In the genomic region with DNA sequence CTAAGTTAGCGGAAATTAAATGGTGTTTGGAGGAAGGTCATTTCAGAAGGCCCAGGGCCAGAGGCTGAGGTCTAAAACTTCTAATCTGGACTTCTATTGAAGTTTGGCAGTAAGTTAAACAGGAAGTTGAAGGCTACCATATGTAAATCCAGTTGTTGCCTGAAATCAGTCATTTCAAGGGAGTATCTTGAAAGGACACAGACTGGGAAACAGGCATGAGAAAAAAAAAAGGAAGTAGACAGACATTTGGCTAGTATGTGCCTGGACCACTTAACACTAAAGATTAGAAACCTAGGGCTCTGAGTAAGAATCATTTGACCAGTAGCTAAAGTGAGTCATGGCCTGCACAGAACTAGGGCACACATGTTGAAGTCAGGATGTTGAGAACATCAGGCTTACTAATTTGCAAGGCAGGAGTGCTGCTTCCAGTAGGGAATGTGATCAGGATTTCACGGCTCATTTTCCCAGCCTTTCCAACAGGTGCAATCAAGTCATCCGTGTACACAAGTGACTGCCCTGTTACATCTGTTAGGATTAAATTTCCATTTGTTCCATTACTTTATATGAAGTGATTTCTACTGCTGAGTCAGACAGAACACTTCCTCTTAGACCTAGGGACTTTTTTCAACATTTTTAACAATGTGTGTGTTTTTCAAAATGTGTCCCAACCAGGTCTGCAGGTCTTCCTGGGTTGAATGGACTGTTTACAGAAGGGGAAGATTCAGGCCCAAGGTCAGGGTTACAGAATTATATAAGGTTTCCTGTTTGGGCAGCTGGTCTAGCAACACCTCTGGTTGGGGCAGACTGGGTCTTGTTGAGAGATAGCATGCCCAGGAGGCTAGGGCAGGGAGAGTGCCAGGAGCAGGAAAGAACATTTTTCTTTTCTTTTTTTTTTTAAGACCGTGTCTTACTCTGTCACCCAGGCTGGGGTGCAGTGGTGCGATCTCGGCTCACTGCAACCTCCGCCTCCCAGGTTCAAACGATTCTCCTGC, we compare ENCODE assay signal across 1 cellular context.
TF ChIP-seq lines count a peak whose summit lies in the region.

No MANE protein-coding gene starts in this region.

TF ChIP-seq in HepG2, 621 proteins besides CTCF, POLR2A, EP300 and RAD21 (continued from another document and continues in another):
- TF ChIP-seq, protein P1, sequence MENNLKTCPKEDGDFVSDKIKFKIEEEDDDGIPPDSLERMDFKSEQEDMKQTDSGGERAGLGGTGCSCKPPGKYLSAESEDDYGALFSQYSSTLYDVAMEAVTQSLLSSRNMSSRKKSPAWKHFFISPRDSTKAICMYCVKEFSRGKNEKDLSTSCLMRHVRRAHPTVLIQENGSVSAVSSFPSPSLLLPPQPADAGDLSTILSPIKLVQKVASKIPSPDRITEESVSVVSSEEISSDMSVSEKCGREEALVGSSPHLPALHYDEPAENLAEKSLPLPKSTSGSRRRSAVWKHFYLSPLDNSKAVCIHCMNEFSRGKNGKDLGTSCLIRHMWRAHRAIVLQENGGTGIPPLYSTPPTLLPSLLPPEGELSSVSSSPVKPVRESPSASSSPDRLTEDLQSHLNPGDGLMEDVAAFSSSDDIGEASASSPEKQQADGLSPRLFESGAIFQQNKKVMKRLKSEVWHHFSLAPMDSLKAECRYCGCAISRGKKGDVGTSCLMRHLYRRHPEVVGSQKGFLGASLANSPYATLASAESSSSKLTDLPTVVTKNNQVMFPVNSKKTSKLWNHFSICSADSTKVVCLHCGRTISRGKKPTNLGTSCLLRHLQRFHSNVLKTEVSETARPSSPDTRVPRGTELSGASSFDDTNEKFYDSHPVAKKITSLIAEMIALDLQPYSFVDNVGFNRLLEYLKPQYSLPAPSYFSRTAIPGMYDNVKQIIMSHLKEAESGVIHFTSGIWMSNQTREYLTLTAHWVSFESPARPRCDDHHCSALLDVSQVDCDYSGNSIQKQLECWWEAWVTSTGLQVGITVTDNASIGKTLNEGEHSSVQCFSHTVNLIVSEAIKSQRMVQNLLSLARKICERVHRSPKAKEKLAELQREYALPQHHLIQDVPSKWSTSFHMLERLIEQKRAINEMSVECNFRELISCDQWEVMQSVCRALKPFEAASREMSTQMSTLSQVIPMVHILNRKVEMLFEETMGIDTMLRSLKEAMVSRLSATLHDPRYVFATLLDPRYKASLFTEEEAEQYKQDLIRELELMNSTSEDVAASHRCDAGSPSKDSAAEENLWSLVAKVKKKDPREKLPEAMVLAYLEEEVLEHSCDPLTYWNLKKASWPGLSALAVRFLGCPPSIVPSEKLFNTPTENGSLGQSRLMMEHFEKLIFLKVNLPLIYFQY (CRISPR knock-in tag; IDR thresholded peaks at IDR 0.05; ENCODE audit: borderline replicate concordance): peak; percentile 79; the same call in 1 of the 2 replicates
- TF ChIP-seq IKZF1 (IDR thresholded peaks at IDR 0.05) (no peak), ZNF33A (CRISPR knock-in tag; IDR thresholded peaks at IDR 0.05; ENCODE audit: borderline replicate concordance) (no peak), MTF2 (CRISPR knock-in tag; IDR thresholded peaks at IDR 0.05; ENCODE audit: borderline replicate concordance) (no peak), SRY (CRISPR knock-in tag; IDR thresholded peaks at IDR 0.05) (no peak; the same call in 1 of the 2 replicates), NCOA5 (CRISPR knock-in tag; IDR thresholded peaks at IDR 0.05) (no peak), MBD4 (IDR thresholded peaks at IDR 0.05; ENCODE audit: borderline replicate concordance, low read length) (peak; percentile 76; the same call in 1 of the 2 replicates), JARID2 (CRISPR knock-in tag; IDR thresholded peaks at IDR 0.05; ENCODE audit: insufficient replicate concordance) (peak; percentile 28), ZNF549 (CRISPR knock-in tag; IDR thresholded peaks at IDR 0.05) (no peak), ZNF75D (CRISPR knock-in tag; IDR thresholded peaks at IDR 0.05; ENCODE audit: borderline replicate concordance) (no peak), NPAS2 (CRISPR knock-in tag; IDR thresholded peaks at IDR 0.05; ENCODE audit: borderline replicate concordance) (no peak), ZNF296 (CRISPR knock-in tag; conservative IDR thresholded peaks at IDR 0.05) (no peak), KAT8 (CRISPR knock-in tag; IDR thresholded peaks at IDR 0.05) (peak; percentile 78), KDM5B (CRISPR knock-in tag; IDR thresholded peaks at IDR 0.05; ENCODE audit: borderline replicate concordance) (no peak), REPIN1 (CRISPR knock-in tag; IDR thresholded peaks at IDR 0.05; ENCODE audit: borderline replicate concordance, low read depth) (no peak; the same call in 1 of the 2 replicates), ZNF766 (CRISPR knock-in tag; IDR thresholded peaks at IDR 0.05; ENCODE audit: borderline replicate concordance) (no peak), PAWR (CRISPR knock-in tag; IDR thresholded peaks at IDR 0.05; ENCODE audit: borderline replicate concordance) (no peak), FOXM1 (CRISPR knock-in tag; IDR thresholded peaks at IDR 0.05) (no peak), ZNF780A (CRISPR knock-in tag; IDR thresholded peaks at IDR 0.05) (no peak), NFE2 (CRISPR knock-in tag; IDR thresholded peaks at IDR 0.05) (no peak), ZNF589 (CRISPR knock-in tag; conservative IDR thresholded peaks at IDR 0.05) (no peak; the same call in 1 of the 2 replicates), ZNF225 (CRISPR knock-in tag; IDR thresholded peaks at IDR 0.05) (no peak), ZNF432 (CRISPR knock-in tag; IDR thresholded peaks at IDR 0.05; ENCODE audit: borderline replicate concordance) (no peak), RNF2 (conservative IDR thresholded peaks at IDR 0.05; ENCODE audit: low read depth) (no peak), KDM4B (CRISPR knock-in tag; IDR thresholded peaks at IDR 0.05) (no peak), JUN (CRISPR knock-in tag; IDR thresholded peaks at IDR 0.05) (no peak), ZNF772 (CRISPR knock-in tag; IDR thresholded peaks at IDR 0.05) (0 out of 2 replicates have a peak, but pooled peaks have one; percentile 72), RFXANK (CRISPR knock-in tag; IDR thresholded peaks at IDR 0.05) (no peak), ZBTB8A (CRISPR knock-in tag; IDR thresholded peaks at IDR 0.05; ENCODE audit: borderline replicate concordance, low read depth) (no peak), ZBTB3 (CRISPR knock-in tag; IDR thresholded peaks at IDR 0.05; ENCODE audit: borderline replicate concordance, low read depth) (0 out of 2 replicates have a peak, but pooled peaks have one; percentile 75)
- TF ChIP-seq, protein P2, sequence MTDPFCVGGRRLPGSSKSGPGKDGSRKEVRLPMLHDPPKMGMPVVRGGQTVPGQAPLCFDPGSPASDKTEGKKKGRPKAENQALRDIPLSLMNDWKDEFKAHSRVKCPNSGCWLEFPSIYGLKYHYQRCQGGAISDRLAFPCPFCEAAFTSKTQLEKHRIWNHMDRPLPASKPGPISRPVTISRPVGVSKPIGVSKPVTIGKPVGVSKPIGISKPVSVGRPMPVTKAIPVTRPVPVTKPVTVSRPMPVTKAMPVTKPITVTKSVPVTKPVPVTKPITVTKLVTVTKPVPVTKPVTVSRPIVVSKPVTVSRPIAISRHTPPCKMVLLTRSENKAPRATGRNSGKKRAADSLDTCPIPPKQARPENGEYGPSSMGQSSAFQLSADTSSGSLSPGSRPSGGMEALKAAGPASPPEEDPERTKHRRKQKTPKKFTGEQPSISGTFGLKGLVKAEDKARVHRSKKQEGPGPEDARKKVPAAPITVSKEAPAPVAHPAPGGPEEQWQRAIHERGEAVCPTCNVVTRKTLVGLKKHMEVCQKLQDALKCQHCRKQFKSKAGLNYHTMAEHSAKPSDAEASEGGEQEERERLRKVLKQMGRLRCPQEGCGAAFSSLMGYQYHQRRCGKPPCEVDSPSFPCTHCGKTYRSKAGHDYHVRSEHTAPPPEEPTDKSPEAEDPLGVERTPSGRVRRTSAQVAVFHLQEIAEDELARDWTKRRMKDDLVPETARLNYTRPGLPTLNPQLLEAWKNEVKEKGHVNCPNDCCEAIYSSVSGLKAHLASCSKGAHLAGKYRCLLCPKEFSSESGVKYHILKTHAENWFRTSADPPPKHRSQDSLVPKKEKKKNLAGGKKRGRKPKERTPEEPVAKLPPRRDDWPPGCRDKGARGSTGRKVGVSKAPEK (CRISPR knock-in tag; IDR thresholded peaks at IDR 0.05; ENCODE audit: borderline replicate concordance): 0 out of 2 replicates have a peak, but pooled peaks have one; percentile 47
- TF ChIP-seq, protein P3, sequence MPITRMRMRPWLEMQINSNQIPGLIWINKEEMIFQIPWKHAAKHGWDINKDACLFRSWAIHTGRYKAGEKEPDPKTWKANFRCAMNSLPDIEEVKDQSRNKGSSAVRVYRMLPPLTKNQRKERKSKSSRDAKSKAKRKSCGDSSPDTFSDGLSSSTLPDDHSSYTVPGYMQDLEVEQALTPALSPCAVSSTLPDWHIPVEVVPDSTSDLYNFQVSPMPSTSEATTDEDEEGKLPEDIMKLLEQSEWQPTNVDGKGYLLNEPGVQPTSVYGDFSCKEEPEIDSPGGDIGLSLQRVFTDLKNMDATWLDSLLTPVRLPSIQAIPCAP (CRISPR knock-in tag; IDR thresholded peaks at IDR 0.05; ENCODE audit: low read depth): no peak
- TF ChIP-seq, protein P4, sequence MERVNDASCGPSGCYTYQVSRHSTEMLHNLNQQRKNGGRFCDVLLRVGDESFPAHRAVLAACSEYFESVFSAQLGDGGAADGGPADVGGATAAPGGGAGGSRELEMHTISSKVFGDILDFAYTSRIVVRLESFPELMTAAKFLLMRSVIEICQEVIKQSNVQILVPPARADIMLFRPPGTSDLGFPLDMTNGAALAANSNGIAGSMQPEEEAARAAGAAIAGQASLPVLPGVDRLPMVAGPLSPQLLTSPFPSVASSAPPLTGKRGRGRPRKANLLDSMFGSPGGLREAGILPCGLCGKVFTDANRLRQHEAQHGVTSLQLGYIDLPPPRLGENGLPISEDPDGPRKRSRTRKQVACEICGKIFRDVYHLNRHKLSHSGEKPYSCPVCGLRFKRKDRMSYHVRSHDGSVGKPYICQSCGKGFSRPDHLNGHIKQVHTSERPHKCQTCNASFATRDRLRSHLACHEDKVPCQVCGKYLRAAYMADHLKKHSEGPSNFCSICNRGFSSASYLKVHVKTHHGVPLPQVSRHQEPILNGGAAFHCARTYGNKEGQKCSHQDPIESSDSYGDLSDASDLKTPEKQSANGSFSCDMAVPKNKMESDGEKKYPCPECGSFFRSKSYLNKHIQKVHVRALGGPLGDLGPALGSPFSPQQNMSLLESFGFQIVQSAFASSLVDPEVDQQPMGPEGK (CRISPR knock-in tag; IDR thresholded peaks at IDR 0.05): peak; percentile 72
- TF ChIP-seq, protein P5, sequence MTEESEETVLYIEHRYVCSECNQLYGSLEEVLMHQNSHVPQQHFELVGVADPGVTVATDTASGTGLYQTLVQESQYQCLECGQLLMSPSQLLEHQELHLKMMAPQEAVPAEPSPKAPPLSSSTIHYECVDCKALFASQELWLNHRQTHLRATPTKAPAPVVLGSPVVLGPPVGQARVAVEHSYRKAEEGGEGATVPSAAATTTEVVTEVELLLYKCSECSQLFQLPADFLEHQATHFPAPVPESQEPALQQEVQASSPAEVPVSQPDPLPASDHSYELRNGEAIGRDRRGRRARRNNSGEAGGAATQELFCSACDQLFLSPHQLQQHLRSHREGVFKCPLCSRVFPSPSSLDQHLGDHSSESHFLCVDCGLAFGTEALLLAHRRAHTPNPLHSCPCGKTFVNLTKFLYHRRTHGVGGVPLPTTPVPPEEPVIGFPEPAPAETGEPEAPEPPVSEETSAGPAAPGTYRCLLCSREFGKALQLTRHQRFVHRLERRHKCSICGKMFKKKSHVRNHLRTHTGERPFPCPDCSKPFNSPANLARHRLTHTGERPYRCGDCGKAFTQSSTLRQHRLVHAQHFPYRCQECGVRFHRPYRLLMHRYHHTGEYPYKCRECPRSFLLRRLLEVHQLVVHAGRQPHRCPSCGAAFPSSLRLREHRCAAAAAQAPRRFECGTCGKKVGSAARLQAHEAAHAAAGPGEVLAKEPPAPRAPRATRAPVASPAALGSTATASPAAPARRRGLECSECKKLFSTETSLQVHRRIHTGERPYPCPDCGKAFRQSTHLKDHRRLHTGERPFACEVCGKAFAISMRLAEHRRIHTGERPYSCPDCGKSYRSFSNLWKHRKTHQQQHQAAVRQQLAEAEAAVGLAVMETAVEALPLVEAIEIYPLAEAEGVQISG (CRISPR knock-in tag; IDR thresholded peaks at IDR 0.05): peak; percentile 42; the same call in 1 of the 2 replicates
- TF ChIP-seq, protein P6, sequence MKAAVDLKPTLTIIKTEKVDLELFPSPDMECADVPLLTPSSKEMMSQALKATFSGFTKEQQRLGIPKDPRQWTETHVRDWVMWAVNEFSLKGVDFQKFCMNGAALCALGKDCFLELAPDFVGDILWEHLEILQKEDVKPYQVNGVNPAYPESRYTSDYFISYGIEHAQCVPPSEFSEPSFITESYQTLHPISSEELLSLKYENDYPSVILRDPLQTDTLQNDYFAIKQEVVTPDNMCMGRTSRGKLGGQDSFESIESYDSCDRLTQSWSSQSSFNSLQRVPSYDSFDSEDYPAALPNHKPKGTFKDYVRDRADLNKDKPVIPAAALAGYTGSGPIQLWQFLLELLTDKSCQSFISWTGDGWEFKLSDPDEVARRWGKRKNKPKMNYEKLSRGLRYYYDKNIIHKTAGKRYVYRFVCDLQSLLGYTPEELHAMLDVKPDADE (CRISPR knock-in tag; IDR thresholded peaks at IDR 0.05): no peak
- TF ChIP-seq, protein P7, sequence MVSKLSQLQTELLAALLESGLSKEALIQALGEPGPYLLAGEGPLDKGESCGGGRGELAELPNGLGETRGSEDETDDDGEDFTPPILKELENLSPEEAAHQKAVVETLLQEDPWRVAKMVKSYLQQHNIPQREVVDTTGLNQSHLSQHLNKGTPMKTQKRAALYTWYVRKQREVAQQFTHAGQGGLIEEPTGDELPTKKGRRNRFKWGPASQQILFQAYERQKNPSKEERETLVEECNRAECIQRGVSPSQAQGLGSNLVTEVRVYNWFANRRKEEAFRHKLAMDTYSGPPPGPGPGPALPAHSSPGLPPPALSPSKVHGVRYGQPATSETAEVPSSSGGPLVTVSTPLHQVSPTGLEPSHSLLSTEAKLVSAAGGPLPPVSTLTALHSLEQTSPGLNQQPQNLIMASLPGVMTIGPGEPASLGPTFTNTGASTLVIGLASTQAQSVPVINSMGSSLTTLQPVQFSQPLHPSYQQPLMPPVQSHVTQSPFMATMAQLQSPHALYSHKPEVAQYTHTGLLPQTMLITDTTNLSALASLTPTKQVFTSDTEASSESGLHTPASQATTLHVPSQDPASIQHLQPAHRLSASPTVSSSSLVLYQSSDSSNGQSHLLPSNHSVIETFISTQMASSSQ (IDR thresholded peaks at IDR 0.05; ENCODE audit: low read depth): peak; percentile 63
- TF ChIP-seq, protein P7 (CRISPR knock-in tag; IDR thresholded peaks at IDR 0.05; ENCODE audit: borderline replicate concordance): peak; percentile 59; the same call in 1 of the 2 replicates
- TF ChIP-seq, protein P8, sequence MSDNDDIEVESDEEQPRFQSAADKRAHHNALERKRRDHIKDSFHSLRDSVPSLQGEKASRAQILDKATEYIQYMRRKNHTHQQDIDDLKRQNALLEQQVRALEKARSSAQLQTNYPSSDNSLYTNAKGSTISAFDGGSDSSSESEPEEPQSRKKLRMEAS (IDR thresholded peaks at IDR 0.05): peak; percentile 39; the same call in 1 of the 2 replicates
